In the genomic region with DNA sequence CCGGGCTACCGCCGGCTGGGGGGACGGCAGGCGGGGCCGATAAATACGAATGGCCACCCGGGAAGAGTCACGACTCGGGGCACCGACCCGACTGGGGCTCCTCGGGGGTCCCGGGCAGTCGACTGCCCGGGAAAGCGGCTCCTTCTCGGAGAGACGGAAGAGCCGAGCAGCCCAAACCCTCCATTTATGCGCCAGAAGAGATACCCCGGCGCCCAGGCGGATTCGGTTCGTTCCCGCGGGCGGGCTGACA, we compare ENCODE assay signal across 8 cellular contexts. TPM values are rescaled to one million over a fixed set of nuclear protein-coding genes. Genes with fewer than 3 reads are reported as not detected.
DNase-seq lines count a peak whose midpoint lies in the region; ATAC-seq and TF ChIP-seq lines count a peak whose summit lies in the region.

No MANE protein-coding gene starts in this region.

- intact Hi-C loops in IMR-90 (cut with micrococcal nuclease), result loop anchor here (1.0 to 5.0 kb wide), 4 partner anchors 41 to 115 kb away; partner anchors contain the start of gene CFAP298

- no peak overlapping the region for H3K23ac ChIP-seq in IMR-90 (ENCODE audit: low read depth, low read length)

- H4K91ac ChIP-seq in IMR-90 (ENCODE audit: insufficient read depth, low read depth, low read length), result no peak overlapping the region

- H3K56ac ChIP-seq in IMR-90 (ENCODE audit: extremely low read depth, insufficient read depth, low read length), result no peak overlapping the region

- CTCF ChIA-PET in IMR-90 (lab: Yijun Ruan, JAX), result no interaction called here

- in situ Hi-C loops in IMR-90 (cut with MboI; ENCODE audit: low sequenced_read_pairs), result loop anchor here (25.0 kb wide), 1 partner anchor 340 kb away; the partner anchor contains the start of gene URB1
- in situ Hi-C loops in G401 (cut with HindIII; ENCODE audit: low sequenced_read_pairs), result no loop called here

- H4K5ac ChIP-seq in IMR-90 (ENCODE audit: low read depth, low read length), result no peak overlapping the region

- peak overlapping the region; percentile 99 for H2AFZ ChIP-seq in IMR-90 (replicated peaks; ENCODE audit: low read length, poor library complexity)

- H3K4me3 ChIP-seq in IMR-90 (ENCODE audit: insufficient read depth, low read depth, low read length) (peak overlapping the region; percentile 74), cardiac fibroblast (replicated peaks in 1 of 2; ENCODE audit: low read depth in 2 of 2, low read length in 2 of 2) (peak overlapping the region; percentile 83 to 92), muscle layer of duodenum (ENCODE audit: low read depth in 1 of 2, low read length in 2 of 2) (peak overlapping the region; percentile 62 to 99)

- peak; percentile 18 for ATAC-seq in GM19438 (IDR thresholded peaks at IDR 0.05; ENCODE audit: low read depth, unreplicated experiment)
- ATAC-seq in IMR-90 (ENCODE audit: low read depth), result no peak
- ATAC-seq in HG02884 (IDR thresholded peaks at IDR 0.05; ENCODE audit: unreplicated experiment), result no peak

- H3K4me1 ChIP-seq in IMR-90 (ENCODE audit: control insufficient read depth, insufficient read depth, low read length) (peaks cover 3% of the 10 kb centered on the region; the same call in 1 of the 2 replicates), muscle layer of duodenum (ENCODE audit: control insufficient read depth in 1 of 2, insufficient read depth in 2 of 2, low read length in 2 of 2) (peaks cover 0 to 19% of the 10 kb centered on the region in 2 donors)

- H3K9ac ChIP-seq in IMR-90 (ENCODE audit: low read depth, low read length), result peak overlapping the region; percentile 70

- H3K14ac ChIP-seq in IMR-90 (replicated peaks; ENCODE audit: low read depth, low read length), result no peak overlapping the region

- H3K4me2 ChIP-seq in IMR-90 (ENCODE audit: low read depth, low read length), result peak overlapping the region; percentile 97; the same call in 1 of the 2 replicates

- no peaks in the 10 kb centered on the region for H3K9me3 ChIP-seq in IMR-90 (ENCODE audit: control insufficient read depth, insufficient read depth, low read length)
- H3K9me3 ChIP-seq in muscle layer of duodenum (ENCODE audit: control insufficient read depth in 1 of 2, low read length in 2 of 2), result no peaks in the 10 kb centered on the region

- peak overlapping the region; percentile 39 for H2AK9ac ChIP-seq in IMR-90 (replicated peaks; ENCODE audit: low read depth, low read length, poor library complexity)

- no peak for TF ChIP-seq RAD21 in IMR-90 (IDR thresholded peaks at IDR 0.05; ENCODE audit: low read length)

- H4K8ac ChIP-seq in IMR-90 (ENCODE audit: low read depth in 2 of 2, low read length in 2 of 2), result no peak overlapping the region

- POLR2A ChIA-PET in IMR-90 (lab: Charles Lee; ENCODE audit: unreplicated experiment), result no interaction called here

- no peaks in the 10 kb centered on the region for H4K20me1 ChIP-seq in IMR-90 (ENCODE audit: insufficient read depth, low read length)

- dilution Hi-C loops in IMR-90 (cut with HindIII; ENCODE audit: low sequenced_read_pairs, unreplicated experiment), result no loop called here

- H3K27ac ChIP-seq in IMR-90 (ENCODE audit: insufficient read depth, low read length) (peak overlapping the region; percentile 74), muscle layer of duodenum (ENCODE audit: low read length) (peak overlapping the region; percentile 19)

- DNase-seq in 8988T, result peak; percentile 21
- DNase-seq in IMR-90, result no peak
- no peak for DNase-seq in cardiac fibroblast (ENCODE audit: low read depth in 2 of 2)
- no peak for DNase-seq in erythroblast (lab: John Stamatoyannopoulos, UW)
- no peak for DNase-seq in G401 (ENCODE audit: low spot score)

- TF ChIP-seq POLR2A in IMR-90 (IDR thresholded peaks at IDR 0.05; ENCODE audit: low read depth, low read length), result no peak
- TF ChIP-seq POLR2A in erythroblast (IDR thresholded peaks at IDR 0.05; ENCODE audit: low read length), result no peak

- H3K18ac ChIP-seq in IMR-90 (ENCODE audit: low read depth, low read length), result no peak overlapping the region

- H2BK120ac ChIP-seq in IMR-90 (ENCODE audit: low read depth, low read length), result no peak overlapping the region

- peak overlapping the region; percentile 70 for H2BK5ac ChIP-seq in IMR-90 (ENCODE audit: low read depth, low read length, poor library complexity, severe bottlenecking)

- no TSS peak for BruUV-seq in IMR-90 (replicated peaks; lab: Mats Ljungman, UMichigan)

- H3K36me3 ChIP-seq in IMR-90 (ENCODE audit: control insufficient read depth, insufficient read depth, low read length), result no peaks in the 10 kb centered on the region; the same call in 1 of the 2 replicates
- H3K36me3 ChIP-seq in muscle layer of duodenum (ENCODE audit: control insufficient read depth in 1 of 2, insufficient read depth in 2 of 2, low read length in 2 of 2), result peaks cover 0 to 1% of the 10 kb centered on the region in 2 donors

- H2BK15ac ChIP-seq in IMR-90 (ENCODE audit: low read depth, low read length), result no peak overlapping the region

- TF ChIP-seq CTCF in IMR-90 (conservative IDR thresholded peaks at IDR 0.05; ENCODE audit: low read depth, low read length), result no peak
- no peak for TF ChIP-seq CTCF in cardiac fibroblast (IDR thresholded peaks at IDR 0.05; ENCODE audit: low read depth, low read length)

- no peak overlapping the region for H2BK20ac ChIP-seq in IMR-90 (ENCODE audit: low read depth, low read length)

- WGBS in IMR-90 (ENCODE audit: extremely low coverage in 2 of 2, insufficient read length in 1 of 2), 2 experiments, result 0% methylated on average over 6 of the region's 29 CpGs; no CpG with 5 or more reads in 1 of the 2 experiments

- H3K79me1 ChIP-seq in IMR-90 (ENCODE audit: low read depth in 1 of 2, low read length in 2 of 2), result peaks cover 0 to 23% of the 10 kb centered on the region in 2 experiments

- H3K4ac ChIP-seq in IMR-90 (ENCODE audit: low read depth, low read length), result no peak overlapping the region

- H2AK5ac ChIP-seq in IMR-90 (ENCODE audit: low read depth, low read length), result no peak overlapping the region

- H3K9me1 ChIP-seq in IMR-90 (ENCODE audit: insufficient read depth, low read length), result peaks cover 2% of the 10 kb centered on the region; the same call in 1 of the 2 replicates

- H3K27me3 ChIP-seq in IMR-90 (ENCODE audit: control insufficient read depth, insufficient read depth, low read length), result no peaks in the 10 kb centered on the region
- H3K27me3 ChIP-seq in muscle layer of duodenum (ENCODE audit: low read depth, low read length), result no peaks in the 10 kb centered on the region

TF ChIP-seq in IMR-90, 13 proteins besides CTCF, POLR2A, EP300 and RAD21:
- TF ChIP-seq MXI1 (IDR thresholded peaks at IDR 0.05; ENCODE audit: borderline replicate concordance, low read depth, low read length) (no peak), MAFK (IDR thresholded peaks at IDR 0.05; ENCODE audit: low read depth, low read length) (no peak), BHLHE40 (IDR thresholded peaks at IDR 0.05; ENCODE audit: low read depth, low read length) (no peak), SMC3 (IDR thresholded peaks at IDR 0.05; ENCODE audit: low read depth, low read length) (no peak), USF2 (IDR thresholded peaks at IDR 0.05; ENCODE audit: low read depth, low read length) (no peak), CEBPB (IDR thresholded peaks at IDR 0.05; ENCODE audit: low read depth, low read length) (no peak)
- TF ChIP-seq, protein P1, sequence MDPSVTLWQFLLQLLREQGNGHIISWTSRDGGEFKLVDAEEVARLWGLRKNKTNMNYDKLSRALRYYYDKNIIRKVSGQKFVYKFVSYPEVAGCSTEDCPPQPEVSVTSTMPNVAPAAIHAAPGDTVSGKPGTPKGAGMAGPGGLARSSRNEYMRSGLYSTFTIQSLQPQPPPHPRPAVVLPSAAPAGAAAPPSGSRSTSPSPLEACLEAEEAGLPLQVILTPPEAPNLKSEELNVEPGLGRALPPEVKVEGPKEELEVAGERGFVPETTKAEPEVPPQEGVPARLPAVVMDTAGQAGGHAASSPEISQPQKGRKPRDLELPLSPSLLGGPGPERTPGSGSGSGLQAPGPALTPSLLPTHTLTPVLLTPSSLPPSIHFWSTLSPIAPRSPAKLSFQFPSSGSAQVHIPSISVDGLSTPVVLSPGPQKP (IDR thresholded peaks at IDR 0.05; ENCODE audit: borderline replicate concordance, low read depth, low read length), result no peak

RNA-seq across cellular contexts. Expression of gene SYNJ1, which starts 0.4 kb away (rescaled TPM):
- 3.6 and 8.3 TPM in 2 replicates for total RNA-seq in IMR-90 (2012; rRNA removed)
- 4.6 and 5.5 TPM in 2 replicates for polyA plus RNA-seq in IMR-90 (2012; rRNA removed)
- 1.5 TPM in 2 replicates for polyA plus RNA-seq in IMR-90 (2012; cell fraction: cytosol; rRNA removed)
- 4.9 and 12.4 TPM in 2 replicates for polyA plus RNA-seq in IMR-90 (2012; cell fraction: nucleus; rRNA removed; ENCODE audit: low replicate concordance)
- 1.0 and 1.8 TPM in 2 replicates for total RNA-seq in G401 (2014; rRNA removed; shearing (Covaris generic))

RNA-seq across cellular contexts. Expression of gene PAXBP1, which starts 44.2 kb away (rescaled TPM):
- total RNA-seq in IMR-90 (2012; rRNA removed), result 14.2 and 24.7 TPM in 2 replicates
- polyA plus RNA-seq in IMR-90 (2012; rRNA removed), result 10.5 and 13.5 TPM in 2 replicates
- polyA plus RNA-seq in IMR-90 (2012; cell fraction: cytosol; rRNA removed), result 0.62 and 0.92 TPM in 2 replicates
- polyA plus RNA-seq in IMR-90 (2012; cell fraction: nucleus; rRNA removed; ENCODE audit: low replicate concordance), result 13.7 and 66.6 TPM in 2 replicates
- total RNA-seq in G401 (2014; rRNA removed; shearing (Covaris generic)), result 13.4 and 26.2 TPM in 2 replicates
